In genomic region chr10:124090630-124091209, GRCh38 we compare ENCODE assay signal across 13 cellular contexts. TPM values are rescaled to one million over a fixed set of nuclear protein-coding genes. Genes with fewer than 3 reads are reported as not detected.
DNase-seq lines count a peak whose midpoint lies in the region; ATAC-seq and TF ChIP-seq lines count a peak whose summit lies in the region.
"Had no signal": no experiment of that assay in that cellular context is flagged by ENCODE, and none has a peak within 500 bp of the region (broad histone marks: within the 10 kb centered on the region; RNA-seq: fewer than 3 reads in every experiment).

No MANE protein-coding gene starts in this region.

- no peaks in the 10 kb centered on the region for H3K79me2 ChIP-seq in H9 (ENCODE audit: insufficient read depth, low read length)

- H2BK120ac ChIP-seq in H9 (ENCODE audit: low read depth, low read length, poor library complexity, severe bottlenecking), result no peak overlapping the region

- H3K4me1 ChIP-seq in H9 (ENCODE audit: insufficient read depth, low read length) (no peaks in the 10 kb centered on the region), liver (ENCODE audit: control insufficient read depth in 4 of 4, insufficient read depth in 4 of 4, low read length in 3 of 4) (peaks cover 0 to 27% (median 17%) of the 10 kb centered on the region in 4 donors)

- H3K36me3 Mint-ChIP-seq in H9 (ENCODE audit: insufficient read depth in 1 of 3, low read depth in 3 of 3), result peaks cover 0 to 3% (median 0%) of the 10 kb centered on the region in 3 experiments; a peak in 3 of 7 replicates
- H3K36me3 Mint-ChIP-seq in WTC11, result no peaks in the 10 kb centered on the region

- no peak overlapping the region for H2BK20ac ChIP-seq in H9 (ENCODE audit: low read depth, low read length, poor library complexity, severe bottlenecking)

- H3K27me3 Mint-ChIP-seq in H9 (ENCODE audit: low read depth) (peaks cover 63% of the 10 kb centered on the region), WTC11 (ENCODE audit: low read depth) (peaks cover 54% of the 10 kb centered on the region)

- H3K27me3 ChIP-seq in H9 (ENCODE audit: insufficient read depth, low read length) (peaks cover 5% of the 10 kb centered on the region; the same call in 1 of the 2 replicates), liver (ENCODE audit: control insufficient read depth in 4 of 4, insufficient read depth in 4 of 4, low read length in 3 of 4) (peaks cover 0 to 2% (median 0%) of the 10 kb centered on the region in 4 donors)

- H3K4me3 ChIP-seq in liver (ENCODE audit: low read depth in 1 of 3, low read length in 3 of 3) (peak overlapping the region in 1 of 3 donors; percentile 6), skin epidermis (peak overlapping the region in 4 of 7 experiments; percentile 18 to 70 (median 56))

- H3K36me3 ChIP-seq in liver (ENCODE audit: control insufficient read depth in 4 of 4, insufficient read depth in 3 of 4, low read depth in 1 of 4, low read length in 3 of 4), result no peaks in the 10 kb centered on the region
- H3K36me3 ChIP-seq: left ventricle myocardium inferior had no signal

- no peaks in the 10 kb centered on the region for H4K20me1 ChIP-seq in H9 (ENCODE audit: control insufficient read depth, insufficient read depth, insufficient read length)

- no peak overlapping the region for H3K4ac ChIP-seq in H9 (ENCODE audit: low read depth, low read length)

- H2AK5ac ChIP-seq in H9 (ENCODE audit: insufficient read length, low read length), result no peak overlapping the region

- ATAC-seq in WTC11, result no peak
- ATAC-seq in omental fat pad (ENCODE audit: low FRiP score), result no peak
- ATAC-seq: esophagus mucosa had no signal

- TF ChIP-seq RAD21 in liver (IDR thresholded peaks at IDR 0.05), result peak in 1 of 2 donors; percentile 27

- H3K4me3 Mint-ChIP-seq in H9 (peak overlapping the region; percentile 46 to 94; a peak in 3 of 5 replicates), WTC11 (peak overlapping the region; percentile 54)

- peaks cover 19% of the 10 kb centered on the region for H3K23me2 ChIP-seq in H9 (ENCODE audit: insufficient read length, low read depth, low read length, poor library complexity, severe bottlenecking)

- H3K27ac ChIP-seq in H9 (ENCODE audit: insufficient read length, low read depth, low read length), result no peak overlapping the region
- H3K27ac ChIP-seq in liver (ENCODE audit: low read depth in 1 of 2, low read length in 2 of 2), result peak overlapping the region; percentile 38 to 50
- H3K27ac ChIP-seq in skin epidermis, result peak overlapping the region in 1 of 21 experiments; percentile 72
- H3K27ac ChIP-seq: left ventricle myocardium inferior had no signal

- no peaks in the 10 kb centered on the region for H3K9me3 ChIP-seq in H9 (ENCODE audit: control insufficient read depth, low read depth, low read length)
- no peaks in the 10 kb centered on the region for H3K9me3 ChIP-seq in liver (ENCODE audit: control insufficient read depth in 4 of 4, low read length in 3 of 4)
- H3K9me3 ChIP-seq: left ventricle myocardium inferior had no signal

- CTCF ChIA-PET in WTC11 (lab: Charles Lee), result interaction anchor here (1.1 to 7.3 kb wide), 4 partner anchors 15 to 298 kb away, joined by 3 to 64 read pairs (median 4); no protein-coding TSS in a partner anchor

- no peak overlapping the region for H2BK12ac ChIP-seq in H9 (ENCODE audit: insufficient read length, low read depth, low read length)

- no peak overlapping the region for H2BK5ac ChIP-seq in H9 (ENCODE audit: insufficient read length, low read length)

- H3K9me3 Mint-ChIP-seq in H9 (no peaks in the 10 kb centered on the region; a peak in 2 of 5 replicates), WTC11 (no peaks in the 10 kb centered on the region)

- no peak overlapping the region for H2BK15ac ChIP-seq in H9 (ENCODE audit: low read depth, low read length)

- WGBS in H9 (ENCODE audit: extremely low coverage, insufficient read length, low lambda C conversion rate), result no CpG with 5 or more reads among the region's 6 CpGs
- 45% methylated on average over 6 of the region's 6 CpGs for WGBS in liver

- no peak overlapping the region for H4K91ac ChIP-seq in H9 (ENCODE audit: insufficient read length, low read depth, low read length)

- POLR2A ChIA-PET in WTC11 (lab: Charles Lee), result no interaction called here

- no peak overlapping the region for H3K4me2 ChIP-seq in H9 (ENCODE audit: insufficient read depth, insufficient read length, low read length)

- H4K5ac ChIP-seq in H9 (ENCODE audit: insufficient read length, low read depth, low read length), result no peak overlapping the region

- H3K18ac ChIP-seq in H9 (ENCODE audit: insufficient read length, low read depth, low read length), result no peak overlapping the region

- H2AFZ ChIP-seq in H9 (ENCODE audit: low read length), result no peak overlapping the region

- H3K56ac ChIP-seq in H9 (ENCODE audit: insufficient read length, low read depth, low read length), result no peak overlapping the region

- H3K9ac ChIP-seq in H9 (ENCODE audit: extremely low read depth, insufficient read length, low read length) (no peak overlapping the region), liver (ENCODE audit: low read depth in 1 of 2, low read length in 2 of 2) (peak overlapping the region in 1 of 2 donors; percentile 31)

- peaks cover 25 to 30% of the 10 kb centered on the region in 2 experiments for H3K4me1 Mint-ChIP-seq in H9
- H3K4me1 Mint-ChIP-seq in WTC11, result peaks cover 37% of the 10 kb centered on the region

- no peak overlapping the region for H3K23ac ChIP-seq in H9 (ENCODE audit: insufficient read length, low read depth, low read length)

- DNase-seq in H9, result no peak
- no peak for DNase-seq in WTC11 (ENCODE audit: low spot score)
- no peak for DNase-seq in omental fat pad (ENCODE audit: low spot score)
- no peak for DNase-seq in hepatic stellate cell (ENCODE audit: low spot score)
- no peak for DNase-seq in nucleus accumbens (lab: John Stamatoyannopoulos, UW)
- no peak for DNase-seq in SK-N-DZ (ENCODE audit: low spot score)
- DNase-seq: DMS79, left ventricle myocardium inferior, NCI-H524 treated with DMSO at 0.1 percent for 48 hours had no signal

- H3K79me1 ChIP-seq in H9 (ENCODE audit: insufficient read depth, low read depth, low read length, poor library complexity, severe bottlenecking), result no peaks in the 10 kb centered on the region

- no peak overlapping the region for H3K27ac Mint-ChIP-seq in H9
- H3K27ac Mint-ChIP-seq in WTC11, result no peak overlapping the region

- no peak overlapping the region for H3K14ac ChIP-seq in H9 (ENCODE audit: insufficient read depth, low read length)

- H4K8ac ChIP-seq in H9 (replicated peaks; ENCODE audit: insufficient read length, low read depth, low read length), result no peak overlapping the region

- no peak overlapping the region for H3T11ph ChIP-seq in H9 (ENCODE audit: low read length)

- TF ChIP-seq CTCF in H9 (conservative IDR thresholded peaks at IDR 0.05) (no peak), WTC11 (IDR thresholded peaks at IDR 0.05) (no peak), liver (IDR thresholded peaks at IDR 0.05; ENCODE audit: low read depth, low read length, missing input control) (no peak), omental fat pad (IDR thresholded peaks at IDR 0.05) (no peak)

TF ChIP-seq in WTC11, 78 proteins besides CTCF, POLR2A, EP300 and RAD21 (continues in another document):
- TF ChIP-seq ESRRA (CRISPR knock-in tag; IDR thresholded peaks at IDR 0.05; ENCODE audit: borderline replicate concordance), result no peak

TF ChIP-seq in liver, 16 proteins besides CTCF, POLR2A, EP300 and RAD21:
- TF ChIP-seq TAF1 (conservative IDR thresholded peaks at IDR 0.05) (no peak), NR2F2 (IDR thresholded peaks at IDR 0.05) (no peak), YY1 (IDR thresholded peaks at IDR 0.05) (no peak), EGR1 (IDR thresholded peaks at IDR 0.05; ENCODE audit: low read depth in 2 of 2) (no peak), ATF3 (IDR thresholded peaks at IDR 0.05) (no peak), RXRA (IDR thresholded peaks at IDR 0.05) (no peak), SP1 (IDR thresholded peaks at IDR 0.05) (no peak), JUND (IDR thresholded peaks at IDR 0.05) (no peak)
- TF ChIP-seq, protein P1, sequence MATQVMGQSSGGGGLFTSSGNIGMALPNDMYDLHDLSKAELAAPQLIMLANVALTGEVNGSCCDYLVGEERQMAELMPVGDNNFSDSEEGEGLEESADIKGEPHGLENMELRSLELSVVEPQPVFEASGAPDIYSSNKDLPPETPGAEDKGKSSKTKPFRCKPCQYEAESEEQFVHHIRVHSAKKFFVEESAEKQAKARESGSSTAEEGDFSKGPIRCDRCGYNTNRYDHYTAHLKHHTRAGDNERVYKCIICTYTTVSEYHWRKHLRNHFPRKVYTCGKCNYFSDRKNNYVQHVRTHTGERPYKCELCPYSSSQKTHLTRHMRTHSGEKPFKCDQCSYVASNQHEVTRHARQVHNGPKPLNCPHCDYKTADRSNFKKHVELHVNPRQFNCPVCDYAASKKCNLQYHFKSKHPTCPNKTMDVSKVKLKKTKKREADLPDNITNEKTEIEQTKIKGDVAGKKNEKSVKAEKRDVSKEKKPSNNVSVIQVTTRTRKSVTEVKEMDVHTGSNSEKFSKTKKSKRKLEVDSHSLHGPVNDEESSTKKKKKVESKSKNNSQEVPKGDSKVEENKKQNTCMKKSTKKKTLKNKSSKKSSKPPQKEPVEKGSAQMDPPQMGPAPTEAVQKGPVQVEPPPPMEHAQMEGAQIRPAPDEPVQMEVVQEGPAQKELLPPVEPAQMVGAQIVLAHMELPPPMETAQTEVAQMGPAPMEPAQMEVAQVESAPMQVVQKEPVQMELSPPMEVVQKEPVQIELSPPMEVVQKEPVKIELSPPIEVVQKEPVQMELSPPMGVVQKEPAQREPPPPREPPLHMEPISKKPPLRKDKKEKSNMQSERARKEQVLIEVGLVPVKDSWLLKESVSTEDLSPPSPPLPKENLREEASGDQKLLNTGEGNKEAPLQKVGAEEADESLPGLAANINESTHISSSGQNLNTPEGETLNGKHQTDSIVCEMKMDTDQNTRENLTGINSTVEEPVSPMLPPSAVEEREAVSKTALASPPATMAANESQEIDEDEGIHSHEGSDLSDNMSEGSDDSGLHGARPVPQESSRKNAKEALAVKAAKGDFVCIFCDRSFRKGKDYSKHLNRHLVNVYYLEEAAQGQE (IDR thresholded peaks at IDR 0.05), result no peak

RNA-seq across cellular contexts. Expression of gene CHST15, which starts 2.7 kb away (rescaled TPM):
- 6.8 and 8.7 TPM in 2 replicates for total RNA-seq in H9 (2021)
- 7.9 to 10.7 TPM (median 9.1 TPM) in 3 replicates for total RNA-seq in WTC11 (2021)
- total RNA-seq in liver, result 10 to 100 TPM in 1 of 2 donors, 1 to 10 TPM in 1; 5.8 to 16.5 TPM
- polyA plus RNA-seq in liver, result 1 to 10 TPM; 2.9 to 7.1 TPM
- 10 to 100 TPM; 35.7 to 69.5 (median 51.1) TPM for total RNA-seq in omental fat pad
- 21.7 and 24.0 TPM in 2 replicates for polyA plus RNA-seq in SK-N-DZ (2014; cell fraction: cytosol; rRNA removed)
- 25.8 and 46.5 TPM in 2 replicates for polyA plus RNA-seq in SK-N-DZ (2014; cell fraction: nucleus; rRNA removed)
- total RNA-seq: activated CD8-positive, alpha-beta memory T cell treated with anti-CD3 and anti-CD28 coated beads for 36 hours had no signal
